15 cellular contexts compared by ENCODE assay signal in the genomic region with DNA sequence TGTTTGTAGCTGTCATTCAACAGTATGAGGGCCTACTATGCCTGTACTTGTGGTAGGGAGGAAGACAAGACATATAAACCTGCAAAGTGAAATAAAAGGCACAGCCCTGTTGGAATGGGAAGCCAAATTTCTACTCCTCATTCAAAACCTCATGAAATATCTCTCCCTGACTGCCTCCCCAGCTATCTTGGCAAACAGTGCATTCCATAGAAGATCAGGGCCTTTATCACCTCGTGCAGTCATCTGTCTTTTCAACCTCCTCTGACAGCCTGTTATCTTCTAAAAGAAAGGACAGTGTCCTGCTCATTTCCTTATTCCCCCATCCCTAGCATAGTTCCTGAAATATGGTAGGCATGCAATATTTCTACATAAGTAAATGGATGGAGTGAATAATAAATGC.
DNase-seq lines count a peak whose midpoint lies in the region; ATAC-seq, FAIRE-seq and TF ChIP-seq lines count a peak whose summit lies in the region.
"Had no signal": no experiment of that assay in that cellular context is flagged by ENCODE, and none has a peak within 500 bp of the region (broad histone marks: within the 10 kb centered on the region; RNA-seq: fewer than 3 reads in every experiment).

No MANE protein-coding gene starts in this region.

- no peak overlapping the region for H3K14ac ChIP-seq in neuronal stem cell (ENCODE audit: low read length)

- H4K91ac ChIP-seq in neuronal stem cell (ENCODE audit: low read depth, low read length, poor library complexity) = no peak overlapping the region

- peak overlapping the region; percentile 97 to 100 (median 100) for H3K27ac Mint-ChIP-seq in CD14-positive monocyte
- peak overlapping the region; percentile 97 for H3K27ac Mint-ChIP-seq in astrocyte (ENCODE audit: unreplicated experiment)
- H3K27ac Mint-ChIP-seq in T-helper 17 cell = no peak overlapping the region

- no peak overlapping the region for H2BK15ac ChIP-seq in neuronal stem cell (ENCODE audit: low read length)

- FAIRE-seq in astrocyte (lab: Jason Lieb, UNC) (no peak), GM19239 (lab: Jason Lieb, UNC) (no peak)
- FAIRE-seq: frontal cortex had no signal

- TF ChIP-seq POLR2A in testis (IDR thresholded peaks at IDR 0.05) = no peak

- no peaks in the 10 kb centered on the region for H4K20me1 ChIP-seq in astrocyte (ENCODE audit: insufficient read depth, low read length)

- no peak overlapping the region for H3K4ac ChIP-seq in neuronal stem cell (ENCODE audit: low read length)

- no peaks in the 10 kb centered on the region for H3K79me2 ChIP-seq in astrocyte (ENCODE audit: insufficient read depth, low read length)
- H3K79me2 ChIP-seq: parathyroid adenoma had no signal

- intact Hi-C loops in CD14-positive monocyte (cut with micrococcal nuclease) (loop anchor here (2.0 to 10.0 kb wide), 4 partner anchors 13 to 641 kb away; a partner anchor contains a TSS), testis (cut with DNase I; ENCODE audit: low total_unique reads) (no loop called here)

- peaks cover 54% of the 10 kb centered on the region for H3K4me1 Mint-ChIP-seq in CD14-positive monocyte
- H3K4me1 Mint-ChIP-seq in astrocyte (ENCODE audit: low read depth, unreplicated experiment) = peaks cover 46% of the 10 kb centered on the region
- peaks cover 4% of the 10 kb centered on the region for H3K4me1 Mint-ChIP-seq in T-helper 17 cell

- peak overlapping the region; percentile 64; the same call in 1 of the 2 replicates for H3K27ac ChIP-seq in HUES6 (ENCODE audit: low read depth, low read length)
- H3K27ac ChIP-seq in astrocyte (ENCODE audit: low read depth, low read length) = no peak overlapping the region
- H3K27ac ChIP-seq in neuronal stem cell (replicated peaks; ENCODE audit: low read length) = no peak overlapping the region
- H3K27ac ChIP-seq in testis = no peak overlapping the region
- H3K27ac ChIP-seq: parathyroid adenoma had no signal

- H3K18ac ChIP-seq in neuronal stem cell (ENCODE audit: low read length) = no peak overlapping the region

- no peak overlapping the region for H2BK12ac ChIP-seq in neuronal stem cell (ENCODE audit: low read length)

- peaks cover 0 to 3% (median 1%) of the 10 kb centered on the region in 7 donors for H3K9me3 Mint-ChIP-seq in CD14-positive monocyte
- H3K9me3 Mint-ChIP-seq in astrocyte (ENCODE audit: unreplicated experiment) = peaks cover 2% of the 10 kb centered on the region

- H3K27me3 Mint-ChIP-seq in CD14-positive monocyte (ENCODE audit: low read depth in 3 of 3) (peaks cover 0 to 3% (median 2%) of the 10 kb centered on the region in 3 donors), astrocyte (ENCODE audit: low read depth, unreplicated experiment) (no peaks in the 10 kb centered on the region), T-helper 17 cell (peaks cover 25% of the 10 kb centered on the region)

- H3K36me3 Mint-ChIP-seq in CD14-positive monocyte = peaks cover 0 to 3% of the 10 kb centered on the region in 2 donors
- no peaks in the 10 kb centered on the region for H3K36me3 Mint-ChIP-seq in astrocyte (ENCODE audit: low read depth, unreplicated experiment)
- H3K36me3 Mint-ChIP-seq in T-helper 17 cell (ENCODE audit: low read depth) = no peaks in the 10 kb centered on the region

- H3K23ac ChIP-seq in neuronal stem cell (ENCODE audit: low read depth, low read length, poor library complexity) = no peak overlapping the region

- H3K27me3 ChIP-seq in HUES6 (ENCODE audit: control insufficient read depth, insufficient read depth, low read length) (no peaks in the 10 kb centered on the region), astrocyte (ENCODE audit: insufficient read depth, low read length) (no peaks in the 10 kb centered on the region), neuronal stem cell (ENCODE audit: control insufficient read depth in 3 of 3, insufficient read depth in 3 of 3, low read depth in 1 of 3, low read length in 3 of 3) (no peaks in the 10 kb centered on the region), testis (no peaks in the 10 kb centered on the region)
- H3K27me3 ChIP-seq: BE2C, breast epithelium had no signal

- H3K79me1 ChIP-seq in neuronal stem cell (ENCODE audit: low read depth, low read length) = no peaks in the 10 kb centered on the region

- H2BK5ac ChIP-seq in neuronal stem cell (ENCODE audit: low read length) = no peak overlapping the region

- peak overlapping the region; percentile 68 for H3K9ac ChIP-seq in HUES6 (ENCODE audit: low read length)
- H3K9ac ChIP-seq in astrocyte (ENCODE audit: low read length) = no peak overlapping the region
- H3K9ac ChIP-seq in neuronal stem cell (ENCODE audit: low read depth, low read length, poor library complexity) = no peak overlapping the region
- H3K9ac ChIP-seq: parathyroid adenoma had no signal

- TF ChIP-seq CTCF in CD14-positive monocyte (IDR thresholded peaks at IDR 0.05) = no peak
- TF ChIP-seq CTCF in astrocyte (IDR thresholded peaks at IDR 0.05; ENCODE audit: insufficient read depth, low read depth, low read length) = no peak
- TF ChIP-seq CTCF in testis (IDR thresholded peaks at IDR 0.05) = no peak

- H3K4me1 ChIP-seq in HUES6 (ENCODE audit: control insufficient read depth, insufficient read depth, low read length) = peaks cover 25% of the 10 kb centered on the region
- peaks cover 39% of the 10 kb centered on the region for H3K4me1 ChIP-seq in astrocyte (ENCODE audit: insufficient read depth, low read length)
- peaks cover 7 to 10% of the 10 kb centered on the region in 2 donors for H3K4me1 ChIP-seq in neuronal stem cell (ENCODE audit: control insufficient read depth in 2 of 2, insufficient read depth in 1 of 2, low read depth in 1 of 2, low read length in 2 of 2)
- H3K4me1 ChIP-seq in testis = peaks cover 8% of the 10 kb centered on the region
- H3K4me1 ChIP-seq: BE2C, breast epithelium, parathyroid adenoma had no signal

- no peaks in the 10 kb centered on the region for H3K9me3 ChIP-seq in HUES6 (ENCODE audit: control insufficient read depth, insufficient read depth, low read depth, low read length)
- H3K9me3 ChIP-seq in astrocyte (ENCODE audit: insufficient read depth, low read depth, low read length) = no peaks in the 10 kb centered on the region
- H3K9me3 ChIP-seq in neuronal stem cell (replicated peaks in 1 of 2; ENCODE audit: control insufficient read depth in 2 of 2, insufficient read depth in 1 of 2, low read depth in 1 of 2, low read length in 2 of 2) = no peaks in the 10 kb centered on the region
- no peaks in the 10 kb centered on the region for H3K9me3 ChIP-seq in testis
- H3K9me3 ChIP-seq in T-helper 17 cell (ENCODE audit: control insufficient read depth, low read length, poor library complexity, severe bottlenecking) = no peaks in the 10 kb centered on the region
- H3K9me3 ChIP-seq: BE2C, breast epithelium had no signal

- H3K4me2 ChIP-seq in astrocyte (ENCODE audit: low read length) (peak overlapping the region; percentile 81), neuronal stem cell (ENCODE audit: insufficient read depth, low read length, poor library complexity, severe bottlenecking) (no peak overlapping the region)

- DNase-seq in CD14-positive monocyte (ENCODE audit: low spot score) = no peak
- no peak for DNase-seq in astrocyte (ENCODE audit: low read depth)
- no peak for DNase-seq in neuronal stem cell (ENCODE audit: low spot score)
- no peak for DNase-seq in testis
- no peak for DNase-seq in T-helper 17 cell
- DNase-seq in GM19239 (ENCODE audit: insufficient read length, low spot score) = no peak
- DNase-seq in activated T-cell treated with anti-CD3 and anti-CD28 coated beads, Interleukin-2, amount 50 U/mL, for 48 hours = no peak
- DNase-seq: BE2C; midbrain; NCI-H2029 treated with DMSO at 0.1 percent for 48 hours; stimulated activated CD4-positive, alpha-beta T cell treated with anti-CD3 and anti-CD28 coated beads, Interleukin-15, amount 100 ng/mL, for 24 hours had no signal

- no peak for ATAC-seq in T-helper 17 cell

- no peak overlapping the region for H3K4me3 Mint-ChIP-seq in CD14-positive monocyte
- peak overlapping the region; percentile 42 for H3K4me3 Mint-ChIP-seq in astrocyte (ENCODE audit: unreplicated experiment)
- H3K4me3 Mint-ChIP-seq in T-helper 17 cell = no peak overlapping the region

- H2BK120ac ChIP-seq in neuronal stem cell (ENCODE audit: low read depth, low read length) = no peak overlapping the region

- H2AK5ac ChIP-seq in neuronal stem cell (ENCODE audit: low read depth, low read length) = no peak overlapping the region

- H3K4me3 ChIP-seq in HUES6 (ENCODE audit: low read depth, low read length) (peak overlapping the region; percentile 10; the same call in 1 of the 2 replicates), astrocyte (ENCODE audit: insufficient read depth, low read depth, low read length) (no peak overlapping the region), neuronal stem cell (ENCODE audit: low read length in 2 of 2) (no peak overlapping the region), testis (no peak overlapping the region)
- H3K4me3 ChIP-seq: breast epithelium had no signal

- WGBS in neuronal stem cell (ENCODE audit: extremely low coverage in 2 of 2, insufficient read length in 2 of 2, insufficient replicate concordance in 1 of 2), 2 donors = no CpG with 5 or more reads among the region's 1 CpG
- 51 to 57% methylated on average over 1 of the region's 1 CpG for WGBS in testis, 2 donors

- no peak overlapping the region for H2AFZ ChIP-seq in astrocyte (ENCODE audit: low read depth, low read length)
- peak overlapping the region; percentile 43 for H2AFZ ChIP-seq in neuronal stem cell (ENCODE audit: low read length)
- H2AFZ ChIP-seq: parathyroid adenoma had no signal

- no peaks in the 10 kb centered on the region for H3K36me3 ChIP-seq in HUES6 (ENCODE audit: control insufficient read depth, insufficient read depth, low read length)
- no peaks in the 10 kb centered on the region for H3K36me3 ChIP-seq in astrocyte (ENCODE audit: insufficient read depth, low read length)
- H3K36me3 ChIP-seq in neuronal stem cell (replicated peaks in 1 of 2; ENCODE audit: control insufficient read depth in 2 of 2, insufficient read depth in 2 of 2, low read length in 2 of 2) = no peaks in the 10 kb centered on the region
- H3K36me3 ChIP-seq in testis (ENCODE audit: low read depth, missing control alignments) = no peaks in the 10 kb centered on the region
- H3K36me3 ChIP-seq: BE2C, breast epithelium had no signal

- H4K8ac ChIP-seq in neuronal stem cell (ENCODE audit: low read depth, low read length) = no peak overlapping the region
